ENCODE assay signal across 7 cellular contexts in the genomic region with DNA sequence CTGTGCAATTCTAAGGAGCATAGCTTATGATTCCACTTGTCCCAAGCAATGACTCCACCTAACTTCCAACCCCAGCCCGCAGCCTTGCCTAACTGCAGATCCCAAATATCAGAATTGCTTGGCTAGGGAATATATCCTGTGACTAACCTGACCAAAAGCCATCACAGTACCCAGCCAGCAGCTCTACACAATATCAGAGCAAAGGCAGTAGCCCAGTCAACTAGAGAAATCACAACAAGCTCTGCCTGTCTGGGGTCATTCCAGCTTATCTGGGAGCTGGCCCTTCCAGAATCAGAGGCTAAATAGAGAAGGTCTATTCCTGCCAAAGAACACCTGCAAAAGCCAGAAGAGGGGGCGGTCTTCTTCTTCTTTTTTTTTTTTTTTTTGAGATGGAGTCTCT.
"Had no signal": no experiment of that assay in that cellular context is flagged by ENCODE, and none has a peak within 500 bp of the region (broad histone marks: within the 10 kb centered on the region; RNA-seq: fewer than 3 reads in every experiment).

No MANE protein-coding gene starts in this region.

- FAIRE-seq: H1, H54 had no signal

- H2AFZ ChIP-seq: GM23338 had no signal

- ATAC-seq: GM23338 had no signal

- DNase-seq: H9, HCEC 1CT, IMR-90 had no signal

- H3K4me3 ChIP-seq: GM23338 had no signal

- H3K4me2 ChIP-seq: GM23338 had no signal

- H3K27ac ChIP-seq: HL-60 had no signal
